18 cellular contexts compared by ENCODE assay signal in genomic region chrX:140157611-140158010, GRCh38.
A peak's percentile ranks its signal among the peaks of the same experiment; 100 is the strongest.
DNase-seq lines count a peak whose midpoint lies in the region; ATAC-seq and TF ChIP-seq lines count a peak whose summit lies in the region.
"Had no signal": no experiment of that assay in that cellular context is flagged by ENCODE, and none has a peak within 500 bp of the region (broad histone marks: within the 10 kb centered on the region; RNA-seq: fewer than 3 reads in every experiment).

No MANE protein-coding gene starts in this region.

- no peak overlapping the region for H3K27ac ChIP-seq in CD4-positive, alpha-beta T cell (ENCODE audit: low read depth, low read length)
- H3K27ac ChIP-seq: BLaER1 treated with 17β-estradiol and CSF1 and Interleukin-3, amounts not matched to agents 10 nM and 100 nM; HL-60; parathyroid adenoma; PC-9; vagina had no signal

- no peaks in the 10 kb centered on the region; the same call in 1 of the 2 replicates for H3K27me3 Mint-ChIP-seq in WTC11 (ENCODE audit: low read depth)
- H3K27me3 Mint-ChIP-seq in CD4-positive, alpha-beta T cell: no peaks in the 10 kb centered on the region
- H3K27me3 Mint-ChIP-seq: activated naive CD4-positive, alpha-beta T cell treated with anti-CD3 and anti-CD28 coated beads, Interleukin-2, amount 10 ng/mL, durations not matched to agents 7 days and 5 days; stimulated activated naive CD8-positive, alpha-beta T cell treated with anti-CD3 and anti-CD28 coated beads, Interleukin-15, amount 100 ng/mL, for 72 hours had no signal

- TF ChIP-seq CTCF in WTC11 (IDR thresholded peaks at IDR 0.05) (no peak), fibroblast of villous mesenchyme (IDR thresholded peaks at IDR 0.05; ENCODE audit: insufficient read depth, low read depth, low read length) (no peak), retinal pigment epithelial cell (conservative IDR thresholded peaks at IDR 0.05; ENCODE audit: low read depth, low read length) (no peak)
- TF ChIP-seq CTCF in CD4-positive, alpha-beta T cell (IDR thresholded peaks at IDR 0.05): no peak

- no peaks in the 10 kb centered on the region for H3K9me3 ChIP-seq in CD4-positive, alpha-beta T cell (ENCODE audit: control insufficient read depth, low read length)
- H3K9me3 ChIP-seq: vagina had no signal

- POLR2A ChIA-PET in WTC11 (lab: Charles Lee): no interaction called here
- POLR2A ChIA-PET in CD4-positive, alpha-beta T cell (lab: Charles Lee): no interaction called here

- no peak overlapping the region for H3K4me3 Mint-ChIP-seq in WTC11
- no peak overlapping the region for H3K4me3 Mint-ChIP-seq in CD4-positive, alpha-beta T cell
- H3K4me3 Mint-ChIP-seq: activated naive CD4-positive, alpha-beta T cell treated with anti-CD3 and anti-CD28 coated beads, Interleukin-2, amount 10 ng/mL, durations not matched to agents 7 days and 5 days; stimulated activated naive CD8-positive, alpha-beta T cell treated with anti-CD3 and anti-CD28 coated beads, Interleukin-15, amount 100 ng/mL, for 72 hours had no signal

- no peak overlapping the region for H3K4me3 ChIP-seq in fibroblast of villous mesenchyme (ENCODE audit: low read depth, low read length)
- no peak overlapping the region for H3K4me3 ChIP-seq in retinal pigment epithelial cell (ENCODE audit: low read length)
- H3K4me3 ChIP-seq: BLaER1 treated with 17β-estradiol and CSF1 and Interleukin-3, amounts not matched to agents 10 nM and 100 nM; PC-9; vagina had no signal

- H3K9me3 Mint-ChIP-seq in WTC11: 0 out of 2 replicates have a peak, but pooled peaks cover 1% of the 10 kb centered on the region
- H3K9me3 Mint-ChIP-seq in CD4-positive, alpha-beta T cell: no peaks in the 10 kb centered on the region
- H3K9me3 Mint-ChIP-seq: activated naive CD4-positive, alpha-beta T cell treated with anti-CD3 and anti-CD28 coated beads, Interleukin-2, amount 10 ng/mL, durations not matched to agents 7 days and 5 days had no signal

- intact Hi-C loops in CD4-positive, alpha-beta T cell (cut with DNase I, micrococcal nuclease): no loop called here

- no peak overlapping the region for H3K27ac Mint-ChIP-seq in WTC11
- H3K27ac Mint-ChIP-seq in CD4-positive, alpha-beta T cell: no peak overlapping the region
- H3K27ac Mint-ChIP-seq: activated naive CD4-positive, alpha-beta T cell treated with anti-CD3 and anti-CD28 coated beads, Interleukin-2, amount 10 ng/mL, durations not matched to agents 7 days and 5 days; stimulated activated naive CD8-positive, alpha-beta T cell treated with anti-CD3 and anti-CD28 coated beads, Interleukin-15, amount 100 ng/mL, for 72 hours had no signal

- ATAC-seq in WTC11: peak; percentile 80
- ATAC-seq in CD4-positive, alpha-beta T cell (ENCODE audit: poor library complexity): no peak
- ATAC-seq: stimulated activated naive CD8-positive, alpha-beta T cell treated with anti-CD3 and anti-CD28 coated beads, Interleukin-15, amount 100 ng/mL, for 72 hours had no signal

- 0 out of 2 replicates have a peak, but pooled peaks cover 2% of the 10 kb centered on the region for H3K36me3 Mint-ChIP-seq in WTC11
- H3K36me3 Mint-ChIP-seq in CD4-positive, alpha-beta T cell (ENCODE audit: low read depth): no peaks in the 10 kb centered on the region
- H3K36me3 Mint-ChIP-seq: activated naive CD4-positive, alpha-beta T cell treated with anti-CD3 and anti-CD28 coated beads, Interleukin-2, amount 10 ng/mL, durations not matched to agents 7 days and 5 days had no signal

- peak; percentile 80 for DNase-seq in HT1080 (ENCODE audit: low read depth)
- no peak for DNase-seq in WTC11 (ENCODE audit: low spot score)
- DNase-seq in fibroblast of villous mesenchyme (ENCODE audit: low read depth): peak; percentile 7
- peak; percentile 15 for DNase-seq in retinal pigment epithelial cell (ENCODE audit: low read depth)
- DNase-seq in CD4-positive, alpha-beta T cell: no peak
- DNase-seq in NCI-H82 treated with DMSO at 0.1 percent for 48 hours (lab: John Stamatoyannopoulos, UW; ENCODE audit: unreplicated experiment): no peak
- DNase-seq in DMS153 (lab: John Stamatoyannopoulos, UW): no peak
- DNase-seq: activated CD8-positive, alpha-beta memory T cell treated with anti-CD3 and anti-CD28 coated beads, Interleukin-2, amount 50 U/mL, for 48 hours; activated naive CD4-positive, alpha-beta T cell treated with anti-CD3 and anti-CD28 coated beads, Interleukin-2, amount 10 ng/mL, durations not matched to agents 7 days and 5 days; effector memory CD4-positive, alpha-beta T cell; NCI-H1694 treated with DMSO at 0.1 percent for 48 hours; NCI-H510A; PC-9; stimulated activated naive CD8-positive, alpha-beta T cell treated with anti-CD3 and anti-CD28 coated beads, Interleukin-15, amount 100 ng/mL, for 72 hours had no signal

- peaks cover 7% of the 10 kb centered on the region for H3K4me1 Mint-ChIP-seq in WTC11
- H3K4me1 Mint-ChIP-seq in CD4-positive, alpha-beta T cell (ENCODE audit: low read depth): no peaks in the 10 kb centered on the region
- H3K4me1 Mint-ChIP-seq: activated naive CD4-positive, alpha-beta T cell treated with anti-CD3 and anti-CD28 coated beads, Interleukin-2, amount 10 ng/mL, durations not matched to agents 7 days and 5 days; stimulated activated naive CD8-positive, alpha-beta T cell treated with anti-CD3 and anti-CD28 coated beads, Interleukin-15, amount 100 ng/mL, for 72 hours had no signal

- CTCF ChIA-PET in WTC11 (lab: Charles Lee): interaction anchor here (0.6 kb wide), 1 partner anchor 350 kb away, joined by 3 read pairs; no protein-coding TSS in a partner anchor
- CTCF ChIA-PET in CD4-positive, alpha-beta T cell (lab: Charles Lee): no interaction called here

- H3K27me3 ChIP-seq in CD4-positive, alpha-beta T cell (ENCODE audit: control insufficient read depth, insufficient read depth, low read length): no peaks in the 10 kb centered on the region
- H3K27me3 ChIP-seq: vagina had no signal

TF ChIP-seq in WTC11, 78 proteins besides CTCF, POLR2A, EP300 and RAD21 (continues in another document):
- TF ChIP-seq CBFB (CRISPR knock-in tag; IDR thresholded peaks at IDR 0.05; ENCODE audit: low read depth): no peak
- no peak for TF ChIP-seq CDX4 (CRISPR knock-in tag; IDR thresholded peaks at IDR 0.05; ENCODE audit: borderline replicate concordance)
- no peak for TF ChIP-seq ZNF532 (CRISPR knock-in tag; IDR thresholded peaks at IDR 0.05; ENCODE audit: borderline replicate concordance)
- TF ChIP-seq ERG (CRISPR knock-in tag; IDR thresholded peaks at IDR 0.05): no peak
- no peak for TF ChIP-seq ZBTB43 (CRISPR knock-in tag; IDR thresholded peaks at IDR 0.05)
- no peak for TF ChIP-seq FOXP1 (CRISPR knock-in tag; IDR thresholded peaks at IDR 0.05; ENCODE audit: borderline replicate concordance)

Comparison
In these comparisons a context has a peak if more than half of its experiments do, and no peak if none do; other contexts are left out.
1. DNase-seq: peak in HT1080 (single experiment), fibroblast of villous mesenchyme (single experiment) and retinal pigment epithelial cell (single experiment); none in WTC11 (single experiment), CD4-positive, alpha-beta T cell (0 of 10), NCI-H82 treated with DMSO at 0.1 percent for 48 hours (single experiment) and DMS153 (single experiment).